ENCODE assay signal across 8 cellular contexts in genomic region chr3:4494807-4495200, GRCh38. TPM values are rescaled to one million over a fixed set of nuclear protein-coding genes. Genes with fewer than 3 reads are reported as not detected.
DNase-seq lines count a peak whose midpoint lies in the region; ATAC-seq and TF ChIP-seq lines count a peak whose summit lies in the region.

No MANE protein-coding gene starts in this region.

- WGBS in tibial nerve, 2 donors = 12 to 20% methylated on average over 3 of the region's 3 CpGs

- ATAC-seq in HG03571 (IDR thresholded peaks at IDR 0.05; ENCODE audit: unreplicated experiment) = no peak
- no peak for ATAC-seq in GM19328 (IDR thresholded peaks at IDR 0.05; ENCODE audit: unreplicated experiment)

- no peaks in the 10 kb centered on the region for H3K9me3 Mint-ChIP-seq in activated T-cell treated with anti-CD3 and anti-CD28 coated beads, Interleukin-2, amount 50 U/mL, for 24 hours

- no peaks in the 10 kb centered on the region for H3K9me3 ChIP-seq in tibial nerve

- H3K36me3 ChIP-seq in tibial nerve = no peaks in the 10 kb centered on the region

- peaks cover 51% of the 10 kb centered on the region for H3K4me1 Mint-ChIP-seq in activated T-cell treated with anti-CD3 and anti-CD28 coated beads, Interleukin-2, amount 50 U/mL, for 24 hours (ENCODE audit: low read depth)

- peaks cover 6% of the 10 kb centered on the region for H3K27me3 Mint-ChIP-seq in activated T-cell treated with anti-CD3 and anti-CD28 coated beads, Interleukin-2, amount 50 U/mL, for 24 hours

- DNase-seq in activated T-cell treated with anti-CD3 and anti-CD28 coated beads, Interleukin-2, amount 50 U/mL, for 24 hours = no peak
- DNase-seq in activated T-cell treated with anti-CD3 and anti-CD28 coated beads for 4 hours (no peak), MV-4-11 (lab: John Stamatoyannopoulos, UW) (peak; percentile 68), fibroblast of mammary gland (ENCODE audit: low read depth) (no peak), tibial nerve (ENCODE audit: low spot score in 2 of 2) (no peak), superior temporal gyrus (ENCODE audit: extremely low spot score) (no peak)

- H3K4me3 Mint-ChIP-seq in activated T-cell treated with anti-CD3 and anti-CD28 coated beads, Interleukin-2, amount 50 U/mL, for 24 hours = peak overlapping the region; percentile 93

- TF ChIP-seq EP300 in tibial nerve (IDR thresholded peaks at IDR 0.05) = no peak

- H3K4me3 ChIP-seq in fibroblast of mammary gland (ENCODE audit: control insufficient read depth, low read depth, low read length) (peak overlapping the region; percentile 85), tibial nerve (peak overlapping the region; percentile 66 to 86 (median 84))

- H3K27ac Mint-ChIP-seq in activated T-cell treated with anti-CD3 and anti-CD28 coated beads, Interleukin-2, amount 50 U/mL, for 24 hours = peak overlapping the region; percentile 91

- H3K27ac ChIP-seq in tibial nerve = peak overlapping the region in 2 of 4 donors; percentile 64 to 83

- no peak for TF ChIP-seq POLR2A in tibial nerve (IDR thresholded peaks at IDR 0.05)

- peaks cover 0 to 27% (median 15%) of the 10 kb centered on the region in 4 donors for H3K4me1 ChIP-seq in tibial nerve

- H3K27me3 ChIP-seq in tibial nerve = no peaks in the 10 kb centered on the region

- TF ChIP-seq CTCF in fibroblast of mammary gland (conservative IDR thresholded peaks at IDR 0.05; ENCODE audit: control insufficient read depth, insufficient read depth, low read depth, low read length) (no peak), tibial nerve (IDR thresholded peaks at IDR 0.05) (no peak)

- H3K36me3 Mint-ChIP-seq in activated T-cell treated with anti-CD3 and anti-CD28 coated beads, Interleukin-2, amount 50 U/mL, for 24 hours (ENCODE audit: low read depth) = peaks cover 62% of the 10 kb centered on the region

RNA-seq across cellular contexts. Expression of gene ITPR1, which starts 1.7 kb away (rescaled TPM):
- total RNA-seq in tibial nerve = 10 to 100 TPM; 56.1 to 71.2 (median 61.9) TPM

RNA-seq across cellular contexts. Expression of gene SUMF1, which starts 27.7 kb away (rescaled TPM):
- total RNA-seq in tibial nerve = 10 to 100 TPM; 49.2 to 70.6 (median 63.8) TPM
